In genomic region chr2:131801745-131802350, GRCh38 we compare ENCODE assay signal across 8 cellular contexts.
DNase-seq lines count a peak whose midpoint lies in the region; ATAC-seq, FAIRE-seq and TF ChIP-seq lines count a peak whose summit lies in the region.
"Not testable (repeated sequence)": the region's sequence is repeated elsewhere in the genome, so short reads cannot be mapped to it uniquely, and the experiment has no call there.

No MANE protein-coding gene starts in this region.

- H3K9ac ChIP-seq in H1 (replicated peaks in 1 of 4; ENCODE audit: extremely low read depth in 1 of 4, low read depth in 3 of 4, low read length in 3 of 4) = not testable (repeated sequence)

- DNase-seq in C1 segment of cervical spinal cord (lab: John Stamatoyannopoulos, UW) = peak in 9 of 14 donors; percentile 5 to 59 (median 33)
- DNase-seq in NCI-H748 (lab: John Stamatoyannopoulos, UW; ENCODE audit: unreplicated experiment) = peak; percentile 67
- peak; percentile 92 for DNase-seq in activated CD8-positive, alpha-beta memory T cell treated with anti-CD3 and anti-CD28 coated beads, Interleukin-2, amount 50 U/mL, for 48 hours
- DNase-seq in H1 (ENCODE audit: low read depth in 1 of 2, low spot score in 2 of 2) = peak in 1 of 2 experiments; percentile 92
- DNase-seq in medulla oblongata (ENCODE audit: extremely low spot score) = peak; percentile 27
- peak; percentile 61 to 65 (median 64) for DNase-seq in stimulated activated CD4-positive, alpha-beta T cell treated with anti-CD3 and anti-CD28 coated beads, TNF-alpha, amount 100 ng/mL, for 48 hours (ENCODE audit: low read depth in 3 of 3)

- peak overlapping the region; percentile 68; the same call in 1 of the 2 replicates for H4K8ac ChIP-seq in H1 (ENCODE audit: extremely low read depth, insufficient read depth, low read length)

- not testable (repeated sequence) for H3K27ac ChIP-seq in H1 (ENCODE audit: low read depth, low read length)

- H2BK120ac ChIP-seq in H1 (replicated peaks; ENCODE audit: low read depth, low read length) = not testable (repeated sequence)

- FAIRE-seq in H1 (lab: Jason Lieb, UNC) = not testable (repeated sequence)

- not testable (repeated sequence) for H3K14ac ChIP-seq in H1 (ENCODE audit: insufficient read length)

- CTCF ChIA-PET in H1 (lab: Charles Lee; ENCODE audit: partially characterized antibody) = interaction anchor here (0.8 to 2.3 kb wide), 9 partner anchors 12 to 736 kb away, joined by 3 to 13 read pairs (median 4); no protein-coding TSS in a partner anchor

- peak; percentile 64 to 81 (median 67) for TF ChIP-seq CTCF in H1 (IDR thresholded peaks at IDR 0.05; ENCODE audit: control extremely low read depth in 1 of 3, insufficient read depth in 1 of 3, low read depth in 1 of 3, low read length in 3 of 3)

- H2BK12ac ChIP-seq in H1 (ENCODE audit: low read depth, low read length) = not testable (repeated sequence)

- not testable (repeated sequence) for H2BK5ac ChIP-seq in H1 (ENCODE audit: low read depth, low read length)

- not testable (repeated sequence) for H3K56ac ChIP-seq in H1 (replicated peaks; ENCODE audit: insufficient read length, low read depth, low read length)

- POLR2A ChIA-PET in H1 (lab: Charles Lee; ENCODE audit: partially characterized antibody) = not testable (repeated sequence)

- H2BK15ac ChIP-seq in H1 (ENCODE audit: low read length) = not testable (repeated sequence)

- not testable (repeated sequence) for TF ChIP-seq POLR2A in H1 (IDR thresholded peaks at IDR 0.05; ENCODE audit: control extremely low read depth in 1 of 2, low read depth in 2 of 2, low read length in 2 of 2)

- H2AFZ ChIP-seq in H1 (ENCODE audit: low read length) = not testable (repeated sequence)

- H3K4me1 ChIP-seq in H1 (replicated peaks in 1 of 4; ENCODE audit: control insufficient read depth in 3 of 4, insufficient read depth in 4 of 4, low read length in 3 of 4) = not testable (repeated sequence)

- not testable (repeated sequence) for H4K20me1 ChIP-seq in H1 (replicated peaks in 1 of 2; ENCODE audit: control insufficient read depth in 1 of 2, insufficient read depth in 2 of 2, low read length in 2 of 2)

- not testable (repeated sequence) for H3K27me3 ChIP-seq in H1 (replicated peaks in 1 of 4; ENCODE audit: control insufficient read depth in 3 of 4, extremely low read depth in 1 of 4, insufficient read depth in 3 of 4, low read length in 3 of 4)

- TF ChIP-seq RAD21 in H1 (IDR thresholded peaks at IDR 0.05 in 1 of 2, conservative IDR thresholded peaks at IDR 0.05 in 1 of 2; ENCODE audit: low read depth in 2 of 2, low read length in 2 of 2) = peak; percentile 27 to 54; a peak in 3 of 4 replicates

- ATAC-seq in GM19351 (IDR thresholded peaks at IDR 0.05; ENCODE audit: unreplicated experiment) = peak; percentile 91
- ATAC-seq in HG03342 (IDR thresholded peaks at IDR 0.05; ENCODE audit: unreplicated experiment) = peak; percentile 97

- peak overlapping the region; percentile 64 to 65 for H3K4me2 ChIP-seq in H1 (ENCODE audit: insufficient read depth in 1 of 2, low read depth in 2 of 2, low read length in 2 of 2)

- not testable (repeated sequence) for H3K79me2 ChIP-seq in H1 (ENCODE audit: control insufficient read depth in 1 of 2, insufficient read depth in 2 of 2, low read length in 2 of 2)

- H3K23me2 ChIP-seq in H1 (ENCODE audit: low read depth, low read length) = not testable (repeated sequence)

- not testable (repeated sequence) for H3K4ac ChIP-seq in H1 (replicated peaks; ENCODE audit: insufficient read length, low read depth, low read length)

- H3K4me3 ChIP-seq in H1 (ENCODE audit: extremely low read depth in 1 of 4, insufficient read depth in 2 of 4, low read depth in 3 of 4, low read length in 4 of 4) = peak overlapping the region in 3 of 4 experiments; percentile 23 to 66 (median 60); a peak in 5 of 8 replicates

- WGBS in H1 (ENCODE audit: extremely low coverage in 1 of 2, insufficient coverage in 1 of 2, insufficient read length in 1 of 2, insufficient replicate concordance in 2 of 2, low coverage in 1 of 2, low lambda C conversion rate in 2 of 2, missing lambda C conversion rate in 1 of 2), 2 experiments = 7% methylated on average over 18 of the region's 41 CpGs; no CpG with 5 or more reads in 1 of the 2 experiments

- not testable (repeated sequence) for H2BK20ac ChIP-seq in H1 (ENCODE audit: low read length)

- H4K5ac ChIP-seq in H1 (ENCODE audit: insufficient read length, low read depth, low read length) = not testable (repeated sequence)

- not testable (repeated sequence) for H3K9me3 ChIP-seq in H1 (ENCODE audit: insufficient read depth in 2 of 2, low read depth in 1 of 2, low read length in 1 of 2)

- TF ChIP-seq EP300 in H1 (IDR thresholded peaks at IDR 0.05; ENCODE audit: borderline replicate concordance in 1 of 2, low read depth in 2 of 2, low read length in 2 of 2) = not testable (repeated sequence)

- H2AK5ac ChIP-seq in H1 (ENCODE audit: low read depth, low read length) = not testable (repeated sequence)

- H3K79me1 ChIP-seq in H1 (ENCODE audit: low read depth, low read length) = not testable (repeated sequence)

- H4K91ac ChIP-seq in H1 (replicated peaks; ENCODE audit: insufficient read length, low read length) = not testable (repeated sequence)

- H3K18ac ChIP-seq in H1 (ENCODE audit: extremely low read depth, low read length) = not testable (repeated sequence)

- H3K36me3 ChIP-seq in H1 (ENCODE audit: control insufficient read depth in 2 of 4, insufficient read depth in 4 of 4, low read length in 3 of 4) = not testable (repeated sequence)

- not testable (repeated sequence) for H3K23ac ChIP-seq in H1 (ENCODE audit: insufficient read length)

TF ChIP-seq in H1, 55 proteins besides CTCF, POLR2A, EP300 and RAD21:
- TF ChIP-seq MAX (IDR thresholded peaks at IDR 0.05) = peak; percentile 82
- peak; percentile 73 for TF ChIP-seq KDM4A (IDR thresholded peaks at IDR 0.05; ENCODE audit: low read depth, low read length, severe bottlenecking)
- TF ChIP-seq TAF7 (optimal IDR thresholded peaks at IDR 0.05; ENCODE audit: borderline replicate concordance, low read depth, low read length) = peak; percentile 46
- 0 out of 2 replicates have a peak, but pooled peaks have one; percentile 24 for TF ChIP-seq YY1 (IDR thresholded peaks at IDR 0.05; ENCODE audit: low read depth, low read length)
- peak; percentile 82 for TF ChIP-seq E2F6 (IDR thresholded peaks at IDR 0.05)
